ENCODE assay signal across 8 cellular contexts in genomic region chr19:38335949-38336637, GRCh38. TPM values are rescaled to one million over a fixed set of nuclear protein-coding genes. Genes with fewer than 3 reads are reported as not detected.
A peak's percentile ranks its signal among the peaks of the same experiment; 100 is the strongest.
DNase-seq lines count a peak whose midpoint lies in the region; ATAC-seq and TF ChIP-seq lines count a peak whose summit lies in the region.

No MANE protein-coding gene starts in this region.

- no peaks in the 10 kb centered on the region for H3K27me3 ChIP-seq in right lobe of liver

- DNase-seq in CD1c-positive myeloid dendritic cell (ENCODE audit: extremely low spot score) (peak; percentile 96), NCI-H748 treated with DMSO at 0.1 percent for 48 hours (lab: John Stamatoyannopoulos, UW) (peak; percentile 98), dermis blood vessel endothelial cell (peak; percentile 95), right lobe of liver (peak; percentile 97)
- DNase-seq in activated CD4-positive, alpha-beta T cell treated with anti-CD3 and anti-CD28 coated beads, Interleukin-2, amount 50 U/mL, for 4 hours, result peak; percentile 93 to 94
- DNase-seq in stimulated activated CD4-positive, alpha-beta T cell treated with anti-CD3 and anti-CD28 coated beads, Interleukin-4, amount 100 ng/mL, for 1 hour, result peak; percentile 93

- H3K9me3 ChIP-seq in right lobe of liver, result no peaks in the 10 kb centered on the region

- peak overlapping the region; percentile 58 to 79 (median 78) for H3K27ac ChIP-seq in right lobe of liver

- ATAC-seq in GM19397 (IDR thresholded peaks at IDR 0.05; ENCODE audit: unreplicated experiment) (peak; percentile 76), HG03565 (IDR thresholded peaks at IDR 0.05; ENCODE audit: unreplicated experiment) (peak; percentile 50), right lobe of liver (peak; percentile 81 to 89 (median 86))

- TF ChIP-seq POLR2A in right lobe of liver (IDR thresholded peaks at IDR 0.05), result no peak

- H3K36me3 ChIP-seq in right lobe of liver, result no peaks in the 10 kb centered on the region

- peak overlapping the region; percentile 48 to 66 (median 65) for H3K4me3 ChIP-seq in right lobe of liver

- peaks cover 0 to 4% (median 0%) of the 10 kb centered on the region in 4 donors for H3K4me1 ChIP-seq in right lobe of liver

- TF ChIP-seq CTCF in right lobe of liver (IDR thresholded peaks at IDR 0.05), result no peak

- under 1% methylated on average over 46 of the region's 52 CpGs for WGBS in right lobe of liver (ENCODE audit: insufficient coverage, low coverage, low lambda C conversion rate, missing lambda C conversion rate)

- intact Hi-C loops in right lobe of liver (cut with DNase I), result loop anchor here in 1 of 2 donors (2.0 kb wide), 1 partner anchor 91 kb away; no protein-coding TSS in a partner anchor

RNA-seq across cellular contexts. Expression of gene CATSPERG, which starts 0.5 kb away (rescaled TPM):
- total RNA-seq in dermis blood vessel endothelial cell (2.0 and 6.1 TPM in 2 replicates), right lobe of liver (1 to 10 TPM in 4 of 6 experiments, under 1 TPM in 1, not detected in 1; 0.69 to 4.4 (median 2.4) TPM)

RNA-seq across cellular contexts. Expression of gene KCNK6, which starts 16.4 kb away (rescaled TPM):
- total RNA-seq in dermis blood vessel endothelial cell, result 8.7 and 10.2 TPM in 2 replicates
- 1 to 10 TPM; 1.1 to 3.1 (median 2.2) TPM for total RNA-seq in right lobe of liver

RNA-seq across cellular contexts. Expression of gene YIF1B, which starts 20.3 kb away (rescaled TPM):
- 76.6 and 97.3 TPM in 2 replicates for total RNA-seq in dermis blood vessel endothelial cell
- total RNA-seq in right lobe of liver, result 10 to 100 TPM; 26.3 to 69.7 (median 42.0) TPM

RNA-seq across cellular contexts. Expression of gene C19orf33, which starts 32.0 kb away (rescaled TPM):
- total RNA-seq in dermis blood vessel endothelial cell (14.8 TPM in 1 of 2 replicates, not detected in the other), right lobe of liver (1 to 10 TPM in 1 of 6 experiments, not detected in 5; 1.8 TPM)

RNA-seq across cellular contexts. Expression of gene PSMD8, which starts 38.3 kb away (rescaled TPM):
- total RNA-seq in dermis blood vessel endothelial cell (251 and 344 TPM in 2 replicates), right lobe of liver (100 to 1,000 TPM in 2 of 6 experiments, 10 to 100 TPM in 4; 69.2 to 181 (median 75.2) TPM)

Comparison
In these comparisons a context has a peak if more than half of its experiments do, and no peak if none do; other contexts are left out.
1. Peak in every context shown above with its lines: DNase-seq, ATAC-seq, H3K4me3 ChIP-seq and H3K27ac ChIP-seq.